13 cellular contexts compared by ENCODE assay signal in the genomic region with DNA sequence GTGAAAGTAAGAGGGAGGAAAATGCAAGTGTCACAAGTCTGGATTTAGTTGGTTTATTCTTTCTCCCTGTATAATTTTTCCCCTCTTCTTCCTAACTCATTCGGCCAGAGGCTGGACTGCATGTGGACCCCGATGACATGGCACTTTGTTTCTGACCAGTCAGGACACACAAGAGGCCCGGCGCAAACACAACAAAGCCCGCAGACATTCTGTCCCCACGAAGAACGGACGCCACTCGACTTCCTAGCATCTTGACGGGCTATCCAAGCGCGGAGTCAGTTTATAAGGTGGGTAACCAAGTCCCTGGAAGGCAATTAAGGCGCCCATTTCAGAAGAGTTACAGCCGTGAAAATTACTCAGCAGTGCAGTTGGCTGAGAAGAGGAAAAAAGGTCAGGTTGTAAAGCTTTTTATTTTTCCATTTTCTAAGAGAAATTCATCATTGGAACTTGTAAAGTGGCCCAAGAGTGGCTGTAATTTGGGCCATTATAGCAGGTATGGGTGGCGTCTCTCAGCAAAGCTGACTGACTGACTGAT. TPM values are rescaled to one million over a fixed set of nuclear protein-coding genes. Genes with fewer than 3 reads are reported as not detected.
A peak's percentile ranks its signal among the peaks of the same experiment; 100 is the strongest.
DNase-seq lines count a peak whose midpoint lies in the region; ATAC-seq and TF ChIP-seq lines count a peak whose summit lies in the region.
"Had no signal": no experiment of that assay in that cellular context is flagged by ENCODE, and none has a peak within 500 bp of the region (broad histone marks: within the 10 kb centered on the region; RNA-seq: fewer than 3 reads in every experiment).

Gene TPO (plus strand): TSS at position 308 of the 535 bp plus-strand sequence. CDS start 946 bp downstream, outside the sequence.

- TF ChIP-seq POLR2A in gastroesophageal sphincter (IDR thresholded peaks at IDR 0.05), result no peak
- no peak for TF ChIP-seq POLR2A in tibial nerve (IDR thresholded peaks at IDR 0.05)

- TF ChIP-seq EP300 in gastroesophageal sphincter (IDR thresholded peaks at IDR 0.05) (no peak), tibial nerve (IDR thresholded peaks at IDR 0.05) (no peak)

- DNase-seq in cardiac muscle cell (ENCODE audit: low read depth in 1 of 2, low spot score in 1 of 2) (no peak), right atrium auricular region (ENCODE audit: low spot score) (no peak), neural progenitor cell (ENCODE audit: low spot score) (no peak), tibial nerve (ENCODE audit: low spot score in 2 of 2) (no peak), CD1c-positive myeloid dendritic cell (ENCODE audit: extremely low spot score) (no peak)
- DNase-seq: 8988T; AML-193; CD4-positive, CD25-positive, alpha-beta regulatory T cell; DMS53; GF-D8 had no signal

- H3K27me3 ChIP-seq in cardiac muscle cell (no peaks in the 10 kb centered on the region), right atrium auricular region (no peaks in the 10 kb centered on the region), gastroesophageal sphincter (peaks cover 7% of the 10 kb centered on the region), neural progenitor cell (no peaks in the 10 kb centered on the region), tibial nerve (no peaks in the 10 kb centered on the region)
- H3K27me3 ChIP-seq: BLaER1 had no signal

- H3F3A ChIP-seq in neural progenitor cell (ENCODE audit: low read depth), result no peaks in the 10 kb centered on the region

- H3K9me3 ChIP-seq in cardiac muscle cell (ENCODE audit: low read depth) (no peaks in the 10 kb centered on the region), right atrium auricular region (no peaks in the 10 kb centered on the region), gastroesophageal sphincter (no peaks in the 10 kb centered on the region), neural progenitor cell (ENCODE audit: low read depth) (no peaks in the 10 kb centered on the region), tibial nerve (no peaks in the 10 kb centered on the region)
- H3K9me3 ChIP-seq: BLaER1 had no signal

- H3K4me3 Mint-ChIP-seq in neural progenitor cell, result no peak within 1 kb of the TSS
- H3K4me3 Mint-ChIP-seq: CD4-positive, CD25-positive, alpha-beta regulatory T cell had no signal

- H2AFZ ChIP-seq in neural progenitor cell (replicated peaks), result no peak within 1 kb of the TSS

- no peaks in the 10 kb centered on the region for H3K79me2 ChIP-seq in neural progenitor cell (ENCODE audit: low read depth)

- peak within 1 kb of the TSS; percentile 79 for H3K27ac Mint-ChIP-seq in neural progenitor cell
- H3K27ac Mint-ChIP-seq: CD4-positive, CD25-positive, alpha-beta regulatory T cell had no signal

- no peak within 1 kb of the TSS for H3K9ac ChIP-seq in neural progenitor cell
- H3K9ac ChIP-seq: BLaER1 had no signal

- peaks cover 29% of the 10 kb centered on the region for H3K4me1 Mint-ChIP-seq in neural progenitor cell
- H3K4me1 Mint-ChIP-seq: CD4-positive, CD25-positive, alpha-beta regulatory T cell had no signal

- peaks cover 4% of the 10 kb centered on the region for H3K9me3 Mint-ChIP-seq in neural progenitor cell

- no peak within 1 kb of the TSS for H3K4me2 ChIP-seq in neural progenitor cell
- H3K4me2 ChIP-seq: BLaER1 had no signal

- H3K4me3 ChIP-seq in cardiac muscle cell (no peak within 1 kb of the TSS), right atrium auricular region (no peak within 1 kb of the TSS), gastroesophageal sphincter (no peak within 1 kb of the TSS), neural progenitor cell (no peak within 1 kb of the TSS), tibial nerve (no peak within 1 kb of the TSS)
- H3K4me3 ChIP-seq: BLaER1 had no signal

- H4K20me1 ChIP-seq in neural progenitor cell (ENCODE audit: low read depth), result no peaks in the 10 kb centered on the region
- H4K20me1 ChIP-seq: BLaER1 had no signal

- ATAC-seq in gastroesophageal sphincter (no peak), HG02970 (IDR thresholded peaks at IDR 0.05; ENCODE audit: low FRiP score, unreplicated experiment) (no peak)

- WGBS in gastroesophageal sphincter (ENCODE audit: low coverage in 1 of 2), 2 donors, result 90 to 91% methylated on average over 6 to 15 of the region's 15 CpGs
- whole genome bisulfite sequencing in tibial nerve, 2 donors, result 76 to 78% methylated on average over 15 of the region's 15 CpGs

- H3K36me3 ChIP-seq in cardiac muscle cell (no peaks in the 10 kb centered on the region), right atrium auricular region (no peaks in the 10 kb centered on the region), gastroesophageal sphincter (no peaks in the 10 kb centered on the region), neural progenitor cell (no peaks in the 10 kb centered on the region), tibial nerve (no peaks in the 10 kb centered on the region)
- H3K36me3 ChIP-seq: BLaER1 had no signal

- TF ChIP-seq CTCF in cardiac muscle cell (IDR thresholded peaks at IDR 0.05; ENCODE audit: low read depth, low read length) (no peak), right atrium auricular region (IDR thresholded peaks at IDR 0.05) (no peak), gastroesophageal sphincter (IDR thresholded peaks at IDR 0.05) (no peak), neural progenitor cell (IDR thresholded peaks at IDR 0.05) (no peak), tibial nerve (IDR thresholded peaks at IDR 0.05) (no peak)

- H3K27me3 Mint-ChIP-seq in neural progenitor cell (ENCODE audit: insufficient read depth, low read depth), result peaks cover 6% of the 10 kb centered on the region
- H3K27me3 Mint-ChIP-seq: CD4-positive, CD25-positive, alpha-beta regulatory T cell had no signal

- H3K4me1 ChIP-seq in cardiac muscle cell (ENCODE audit: low read depth) (peaks cover 13% of the 10 kb centered on the region), right atrium auricular region (no peaks in the 10 kb centered on the region), gastroesophageal sphincter (no peaks in the 10 kb centered on the region), neural progenitor cell (no peaks in the 10 kb centered on the region), tibial nerve (no peaks in the 10 kb centered on the region)

- no peaks in the 10 kb centered on the region for H3K36me3 Mint-ChIP-seq in neural progenitor cell
- H3K36me3 Mint-ChIP-seq: CD4-positive, CD25-positive, alpha-beta regulatory T cell had no signal

- H3K27ac ChIP-seq in cardiac muscle cell (peak within 1 kb of the TSS; percentile 51), right atrium auricular region (no peak within 1 kb of the TSS), gastroesophageal sphincter (no peak within 1 kb of the TSS), neural progenitor cell (no peak within 1 kb of the TSS), tibial nerve (no peak within 1 kb of the TSS)
- H3K27ac ChIP-seq: BLaER1 had no signal

RNA-seq across cellular contexts. Expression of gene TPO, which starts in this region (rescaled TPM):
- total RNA-seq in cardiac muscle cell, result 0.71 and 1.2 TPM in 2 replicates
- polyA plus RNA-seq in cardiac muscle cell, result 0.46 and 0.96 TPM in 2 replicates
- total RNA-seq in right atrium auricular region, result 1 to 10 TPM in 1 of 2 donors, under 1 TPM in 1; 0.08 to 2.7 TPM
- total RNA-seq in gastroesophageal sphincter, result 10 to 100 TPM in 3 of 4 donors, 1 to 10 TPM in 1; 6.7 to 14.5 (median 11.3) TPM
- not detected in 2 replicates for total RNA-seq in neural progenitor cell (ENCODE audit: low replicate concordance)
- total RNA-seq in tibial nerve, result 10 to 100 TPM in 3 of 4 donors, 1 to 10 TPM in 1; 7.2 to 32.6 (median 16.6) TPM
